In the genomic region with DNA sequence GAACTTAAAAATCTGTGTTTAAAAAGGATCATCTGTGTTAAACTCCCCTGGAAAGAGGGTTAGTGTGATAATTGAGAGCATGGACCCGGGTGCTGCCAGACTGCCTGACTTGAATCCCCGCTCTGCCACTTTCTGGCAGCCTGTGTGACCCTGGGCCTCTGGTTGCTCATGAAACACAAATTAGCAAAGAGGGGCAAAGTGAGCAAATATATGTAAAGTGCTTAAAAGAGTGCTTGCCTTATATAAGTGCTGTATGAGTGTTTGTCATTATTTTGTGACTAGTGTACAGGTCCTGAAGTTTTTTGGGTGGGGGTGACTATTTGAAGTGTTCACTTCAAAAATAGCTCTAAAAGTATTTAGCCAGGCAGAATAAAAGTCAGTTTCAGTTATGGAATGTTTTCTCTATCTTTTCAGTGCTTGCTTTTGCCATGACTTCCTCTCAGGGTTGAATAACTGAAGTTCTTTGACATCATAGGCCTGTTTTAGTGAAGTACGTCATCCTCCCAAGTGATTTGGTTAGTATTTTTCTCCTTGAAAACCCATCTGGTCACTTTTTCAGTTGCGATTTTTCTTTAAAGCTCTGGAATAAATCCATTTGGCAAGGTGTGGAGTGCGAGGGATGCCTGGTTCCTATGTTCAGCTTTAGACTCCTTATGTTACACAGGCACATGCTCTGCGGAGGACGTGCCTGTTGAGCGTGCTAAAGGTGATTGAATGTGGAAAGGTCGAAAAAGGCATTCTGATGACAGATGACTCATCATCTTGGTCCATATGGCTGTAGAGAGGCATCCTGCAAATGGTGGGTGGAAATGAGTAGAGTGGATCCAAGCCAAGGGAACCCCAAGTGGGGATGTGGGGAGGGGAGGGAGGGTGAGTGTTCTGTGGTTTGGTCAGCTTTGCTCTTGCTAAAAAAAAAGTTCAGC, we compare ENCODE assay signal across 12 cellular contexts. TPM values are rescaled to one million over a fixed set of nuclear protein-coding genes. Genes with fewer than 3 reads are reported as not detected.
DNase-seq lines count a peak whose midpoint lies in the region; ATAC-seq and TF ChIP-seq lines count a peak whose summit lies in the region.
"Had no signal": no experiment of that assay in that cellular context is flagged by ENCODE, and none has a peak within 500 bp of the region (broad histone marks: within the 10 kb centered on the region; RNA-seq: fewer than 3 reads in every experiment).

No MANE protein-coding gene starts in this region.

- TF ChIP-seq CTCF in GM12865 (IDR thresholded peaks at IDR 0.05; ENCODE audit: insufficient read depth, low read depth, low read length, missing control alignments), result no peak
- TF ChIP-seq CTCF in fibroblast of mammary gland (conservative IDR thresholded peaks at IDR 0.05; ENCODE audit: control insufficient read depth, insufficient read depth, low read depth, low read length), result no peak

- no peak overlapping the region for H3K4me3 ChIP-seq in GM12865 (ENCODE audit: low read depth, low read length)
- no peak overlapping the region for H3K4me3 ChIP-seq in fibroblast of mammary gland (ENCODE audit: control insufficient read depth, low read depth, low read length)

- intact Hi-C loops in sciatic nerve (cut with DNase I), result no loop called here

- DNase-seq in GM12865 (ENCODE audit: low read depth), result peak; percentile 30
- peak; percentile 72 to 95 for DNase-seq in NCI-H446 (lab: John Stamatoyannopoulos, UW)
- peak; percentile 99 for DNase-seq in fibroblast of mammary gland (ENCODE audit: low read depth)
- DNase-seq in sciatic nerve (ENCODE audit: low spot score), result no peak
- no peak for DNase-seq in mesenteric fat pad (ENCODE audit: low spot score)
- no peak for DNase-seq in NOMO-1 treated with DMSO at 0.1 percent for 48 hours (lab: John Stamatoyannopoulos, UW; ENCODE audit: unreplicated experiment)
- no peak for DNase-seq in DMS53 (lab: John Stamatoyannopoulos, UW)
- DNase-seq in activated effector memory CD4-positive, alpha-beta T cell treated with Interleukin-2 at 50 U/mL for 16 hours, result no peak
- DNase-seq: activated CD4-positive, alpha-beta T cell treated with anti-CD3 and anti-CD28 coated beads for 4 hours; activated naive CD4-positive, alpha-beta T cell treated with anti-CD3 and anti-CD28 coated beads, Interleukin-2, amount 10 ng/mL, durations not matched to agents 7 days and 5 days; COR-L47; effector CD8-positive, alpha-beta T cell had no signal

- ATAC-seq in sciatic nerve, result peak; percentile 85

RNA-seq across cellular contexts. Expression of gene AK4, which starts 47.8 kb away (rescaled TPM):
- total RNA-seq in sciatic nerve (27.6 TPM), mesenteric fat pad (101 TPM)

Comparison
In these comparisons a context has a peak if more than half of its experiments do, and no peak if none do; other contexts are left out.
1. DNase-seq: peak in GM12865 (single experiment), NCI-H446 (2 of 2) and fibroblast of mammary gland (single experiment); none in sciatic nerve (single experiment), mesenteric fat pad (single experiment), NOMO-1 treated with DMSO at 0.1 percent for 48 hours (single experiment), DMS53 (single experiment) and activated effector memory CD4-positive, alpha-beta T cell treated with Interleukin-2 at 50 U/mL for 16 hours (single experiment).